In the genomic region with DNA sequence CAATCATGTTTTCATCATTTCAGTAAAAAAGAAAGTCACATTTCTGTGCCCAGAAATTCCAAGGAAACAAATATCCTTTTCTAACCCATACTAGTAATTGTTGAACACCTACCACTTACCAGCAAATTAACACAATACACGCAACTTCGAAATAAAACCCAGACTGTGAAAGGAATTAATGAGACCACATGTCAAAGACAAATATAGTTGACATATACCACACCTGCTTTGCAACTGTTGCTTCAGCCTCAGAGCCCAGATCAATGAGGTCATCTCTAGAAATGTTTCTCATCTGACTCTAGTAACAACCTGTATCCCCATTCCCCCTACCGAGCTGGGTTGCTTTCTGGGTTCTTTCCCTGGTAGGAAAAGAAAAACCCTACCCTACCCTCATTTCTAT, we compare ENCODE assay signal across 1 cellular context.
TF ChIP-seq lines count a peak whose summit lies in the region.

No MANE protein-coding gene starts in this region.

TF ChIP-seq in GM12878, 131 proteins besides CTCF, POLR2A, EP300 and RAD21:
- TF ChIP-seq, protein P1, sequence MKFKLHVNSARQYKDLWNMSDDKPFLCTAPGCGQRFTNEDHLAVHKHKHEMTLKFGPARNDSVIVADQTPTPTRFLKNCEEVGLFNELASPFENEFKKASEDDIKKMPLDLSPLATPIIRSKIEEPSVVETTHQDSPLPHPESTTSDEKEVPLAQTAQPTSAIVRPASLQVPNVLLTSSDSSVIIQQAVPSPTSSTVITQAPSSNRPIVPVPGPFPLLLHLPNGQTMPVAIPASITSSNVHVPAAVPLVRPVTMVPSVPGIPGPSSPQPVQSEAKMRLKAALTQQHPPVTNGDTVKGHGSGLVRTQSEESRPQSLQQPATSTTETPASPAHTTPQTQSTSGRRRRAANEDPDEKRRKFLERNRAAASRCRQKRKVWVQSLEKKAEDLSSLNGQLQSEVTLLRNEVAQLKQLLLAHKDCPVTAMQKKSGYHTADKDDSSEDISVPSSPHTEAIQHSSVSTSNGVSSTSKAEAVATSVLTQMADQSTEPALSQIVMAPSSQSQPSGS (IDR thresholded peaks at IDR 0.05; ENCODE audit: low read length) = 0 out of 2 replicates have a peak, but pooled peaks have one; percentile 24
- TF ChIP-seq ATF7 (IDR thresholded peaks at IDR 0.05; ENCODE audit: low read depth) = peak; percentile 98
- 0 out of 2 replicates have a peak, but pooled peaks have one; percentile 11 for TF ChIP-seq MEF2A (IDR thresholded peaks at IDR 0.05; ENCODE audit: insufficient read depth, low read depth, low read length)
- no peak for TF ChIP-seq SIN3A (IDR thresholded peaks at IDR 0.05; ENCODE audit: low read depth, low read length)
- 0 out of 2 replicates have a peak, but pooled peaks have one; percentile 37 for TF ChIP-seq BCL11A (IDR thresholded peaks at IDR 0.05; ENCODE audit: low read depth, low read length)
- no peak for TF ChIP-seq MXI1 (IDR thresholded peaks at IDR 0.05; ENCODE audit: low read depth, low read length)
- no peak for TF ChIP-seq RB1 (IDR thresholded peaks at IDR 0.05; ENCODE audit: borderline replicate concordance)
- peak; percentile 71 for TF ChIP-seq ZNF24 (IDR thresholded peaks at IDR 0.05)
- TF ChIP-seq GABPA (IDR thresholded peaks at IDR 0.05; ENCODE audit: low read depth) = no peak
- TF ChIP-seq, protein P2, sequence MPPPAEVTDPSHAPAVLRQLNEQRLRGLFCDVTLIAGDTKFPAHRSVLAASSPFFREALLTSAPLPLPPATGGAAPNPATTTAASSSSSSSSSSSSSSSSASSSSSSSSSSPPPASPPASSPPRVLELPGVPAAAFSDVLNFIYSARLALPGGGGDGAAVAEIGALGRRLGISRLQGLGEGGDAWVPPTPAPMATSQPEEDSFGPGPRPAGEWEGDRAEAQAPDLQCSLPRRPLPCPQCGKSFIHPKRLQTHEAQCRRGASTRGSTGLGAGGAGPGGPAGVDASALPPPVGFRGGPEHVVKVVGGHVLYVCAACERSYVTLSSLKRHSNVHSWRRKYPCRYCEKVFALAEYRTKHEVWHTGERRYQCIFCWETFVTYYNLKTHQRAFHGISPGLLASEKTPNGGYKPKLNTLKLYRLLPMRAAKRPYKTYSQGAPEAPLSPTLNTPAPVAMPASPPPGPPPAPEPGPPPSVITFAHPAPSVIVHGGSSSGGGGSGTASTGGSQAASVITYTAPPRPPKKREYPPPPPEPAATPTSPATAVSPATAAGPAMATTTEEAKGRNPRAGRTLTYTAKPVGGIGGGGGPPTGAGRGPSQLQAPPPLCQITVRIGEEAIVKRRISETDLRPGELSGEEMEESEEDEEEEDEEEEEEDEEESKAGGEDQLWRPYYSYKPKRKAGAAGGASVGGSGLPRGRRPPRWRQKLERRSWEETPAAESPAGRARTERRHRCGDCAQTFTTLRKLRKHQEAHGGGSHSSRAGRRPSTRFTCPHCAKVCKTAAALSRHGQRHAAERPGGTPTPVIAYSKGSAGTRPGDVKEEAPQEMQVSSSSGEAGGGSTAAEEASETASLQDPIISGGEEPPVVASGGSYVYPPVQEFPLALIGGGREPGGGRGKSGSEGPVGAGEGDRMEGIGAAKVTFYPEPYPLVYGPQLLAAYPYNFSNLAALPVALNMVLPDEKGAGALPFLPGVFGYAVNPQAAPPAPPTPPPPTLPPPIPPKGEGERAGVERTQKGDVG (CRISPR knock-in tag; IDR thresholded peaks at IDR 0.05) = no peak
- peak; percentile 22; the same call in 1 of the 2 replicates for TF ChIP-seq CREB1 (IDR thresholded peaks at IDR 0.05; ENCODE audit: low read depth)
- no peak for TF ChIP-seq SMAD1 (IDR thresholded peaks at IDR 0.05; ENCODE audit: low read depth, partially characterized antibody)
- TF ChIP-seq RUNX3 (IDR thresholded peaks at IDR 0.05; ENCODE audit: low read length) = peak; percentile 65; the same call in 1 of the 2 replicates
- TF ChIP-seq HDGF (IDR thresholded peaks at IDR 0.05) = no peak
- TF ChIP-seq, protein P3, sequence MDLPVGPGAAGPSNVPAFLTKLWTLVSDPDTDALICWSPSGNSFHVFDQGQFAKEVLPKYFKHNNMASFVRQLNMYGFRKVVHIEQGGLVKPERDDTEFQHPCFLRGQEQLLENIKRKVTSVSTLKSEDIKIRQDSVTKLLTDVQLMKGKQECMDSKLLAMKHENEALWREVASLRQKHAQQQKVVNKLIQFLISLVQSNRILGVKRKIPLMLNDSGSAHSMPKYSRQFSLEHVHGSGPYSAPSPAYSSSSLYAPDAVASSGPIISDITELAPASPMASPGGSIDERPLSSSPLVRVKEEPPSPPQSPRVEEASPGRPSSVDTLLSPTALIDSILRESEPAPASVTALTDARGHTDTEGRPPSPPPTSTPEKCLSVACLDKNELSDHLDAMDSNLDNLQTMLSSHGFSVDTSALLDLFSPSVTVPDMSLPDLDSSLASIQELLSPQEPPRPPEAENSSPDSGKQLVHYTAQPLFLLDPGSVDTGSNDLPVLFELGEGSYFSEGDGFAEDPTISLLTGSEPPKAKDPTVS (IDR thresholded peaks at IDR 0.05; ENCODE audit: low read depth, low read length) = no peak
- peak; percentile 73 for TF ChIP-seq IKZF1 (conservative IDR thresholded peaks at IDR 0.05)
- TF ChIP-seq, protein P4, sequence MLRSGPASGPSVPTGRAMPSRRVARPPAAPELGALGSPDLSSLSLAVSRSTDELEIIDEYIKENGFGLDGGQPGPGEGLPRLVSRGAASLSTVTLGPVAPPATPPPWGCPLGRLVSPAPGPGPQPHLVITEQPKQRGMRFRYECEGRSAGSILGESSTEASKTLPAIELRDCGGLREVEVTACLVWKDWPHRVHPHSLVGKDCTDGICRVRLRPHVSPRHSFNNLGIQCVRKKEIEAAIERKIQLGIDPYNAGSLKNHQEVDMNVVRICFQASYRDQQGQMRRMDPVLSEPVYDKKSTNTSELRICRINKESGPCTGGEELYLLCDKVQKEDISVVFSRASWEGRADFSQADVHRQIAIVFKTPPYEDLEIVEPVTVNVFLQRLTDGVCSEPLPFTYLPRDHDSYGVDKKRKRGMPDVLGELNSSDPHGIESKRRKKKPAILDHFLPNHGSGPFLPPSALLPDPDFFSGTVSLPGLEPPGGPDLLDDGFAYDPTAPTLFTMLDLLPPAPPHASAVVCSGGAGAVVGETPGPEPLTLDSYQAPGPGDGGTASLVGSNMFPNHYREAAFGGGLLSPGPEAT (IDR thresholded peaks at IDR 0.05; ENCODE audit: low read depth) = 0 out of 2 replicates have a peak, but pooled peaks have one; percentile 43
- no peak for TF ChIP-seq SMARCA5 (IDR thresholded peaks at IDR 0.05)
- TF ChIP-seq, protein P5, sequence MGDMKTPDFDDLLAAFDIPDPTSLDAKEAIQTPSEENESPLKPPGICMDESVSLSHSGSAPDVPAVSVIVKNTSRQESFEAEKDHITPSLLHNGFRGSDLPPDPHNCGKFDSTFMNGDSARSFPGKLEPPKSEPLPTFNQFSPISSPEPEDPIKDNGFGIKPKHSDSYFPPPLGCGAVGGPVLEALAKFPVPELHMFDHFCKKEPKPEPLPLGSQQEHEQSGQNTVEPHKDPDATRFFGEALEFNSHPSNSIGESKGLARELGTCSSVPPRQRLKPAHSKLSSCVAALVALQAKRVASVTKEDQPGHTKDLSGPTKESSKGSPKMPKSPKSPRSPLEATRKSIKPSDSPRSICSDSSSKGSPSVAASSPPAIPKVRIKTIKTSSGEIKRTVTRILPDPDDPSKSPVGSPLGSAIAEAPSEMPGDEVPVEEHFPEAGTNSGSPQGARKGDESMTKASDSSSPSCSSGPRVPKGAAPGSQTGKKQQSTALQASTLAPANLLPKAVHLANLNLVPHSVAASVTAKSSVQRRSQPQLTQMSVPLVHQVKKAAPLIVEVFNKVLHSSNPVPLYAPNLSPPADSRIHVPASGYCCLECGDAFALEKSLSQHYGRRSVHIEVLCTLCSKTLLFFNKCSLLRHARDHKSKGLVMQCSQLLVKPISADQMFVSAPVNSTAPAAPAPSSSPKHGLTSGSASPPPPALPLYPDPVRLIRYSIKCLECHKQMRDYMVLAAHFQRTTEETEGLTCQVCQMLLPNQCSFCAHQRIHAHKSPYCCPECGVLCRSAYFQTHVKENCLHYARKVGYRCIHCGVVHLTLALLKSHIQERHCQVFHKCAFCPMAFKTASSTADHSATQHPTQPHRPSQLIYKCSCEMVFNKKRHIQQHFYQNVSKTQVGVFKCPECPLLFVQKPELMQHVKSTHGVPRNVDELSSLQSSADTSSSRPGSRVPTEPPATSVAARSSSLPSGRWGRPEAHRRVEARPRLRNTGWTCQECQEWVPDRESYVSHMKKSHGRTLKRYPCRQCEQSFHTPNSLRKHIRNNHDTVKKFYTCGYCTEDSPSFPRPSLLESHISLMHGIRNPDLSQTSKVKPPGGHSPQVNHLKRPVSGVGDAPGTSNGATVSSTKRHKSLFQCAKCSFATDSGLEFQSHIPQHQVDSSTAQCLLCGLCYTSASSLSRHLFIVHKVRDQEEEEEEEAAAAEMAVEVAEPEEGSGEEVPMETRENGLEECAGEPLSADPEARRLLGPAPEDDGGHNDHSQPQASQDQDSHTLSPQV (IDR thresholded peaks at IDR 0.05) = no peak
- TF ChIP-seq NR2F1 (conservative IDR thresholded peaks at IDR 0.05) = 0 out of 2 replicates have a peak, but pooled peaks have one; percentile 20
- TF ChIP-seq, protein P6, sequence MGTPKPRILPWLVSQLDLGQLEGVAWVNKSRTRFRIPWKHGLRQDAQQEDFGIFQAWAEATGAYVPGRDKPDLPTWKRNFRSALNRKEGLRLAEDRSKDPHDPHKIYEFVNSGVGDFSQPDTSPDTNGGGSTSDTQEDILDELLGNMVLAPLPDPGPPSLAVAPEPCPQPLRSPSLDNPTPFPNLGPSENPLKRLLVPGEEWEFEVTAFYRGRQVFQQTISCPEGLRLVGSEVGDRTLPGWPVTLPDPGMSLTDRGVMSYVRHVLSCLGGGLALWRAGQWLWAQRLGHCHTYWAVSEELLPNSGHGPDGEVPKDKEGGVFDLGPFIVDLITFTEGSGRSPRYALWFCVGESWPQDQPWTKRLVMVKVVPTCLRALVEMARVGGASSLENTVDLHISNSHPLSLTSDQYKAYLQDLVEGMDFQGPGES (IDR thresholded peaks at IDR 0.05) = no peak
- TF ChIP-seq, protein P7, sequence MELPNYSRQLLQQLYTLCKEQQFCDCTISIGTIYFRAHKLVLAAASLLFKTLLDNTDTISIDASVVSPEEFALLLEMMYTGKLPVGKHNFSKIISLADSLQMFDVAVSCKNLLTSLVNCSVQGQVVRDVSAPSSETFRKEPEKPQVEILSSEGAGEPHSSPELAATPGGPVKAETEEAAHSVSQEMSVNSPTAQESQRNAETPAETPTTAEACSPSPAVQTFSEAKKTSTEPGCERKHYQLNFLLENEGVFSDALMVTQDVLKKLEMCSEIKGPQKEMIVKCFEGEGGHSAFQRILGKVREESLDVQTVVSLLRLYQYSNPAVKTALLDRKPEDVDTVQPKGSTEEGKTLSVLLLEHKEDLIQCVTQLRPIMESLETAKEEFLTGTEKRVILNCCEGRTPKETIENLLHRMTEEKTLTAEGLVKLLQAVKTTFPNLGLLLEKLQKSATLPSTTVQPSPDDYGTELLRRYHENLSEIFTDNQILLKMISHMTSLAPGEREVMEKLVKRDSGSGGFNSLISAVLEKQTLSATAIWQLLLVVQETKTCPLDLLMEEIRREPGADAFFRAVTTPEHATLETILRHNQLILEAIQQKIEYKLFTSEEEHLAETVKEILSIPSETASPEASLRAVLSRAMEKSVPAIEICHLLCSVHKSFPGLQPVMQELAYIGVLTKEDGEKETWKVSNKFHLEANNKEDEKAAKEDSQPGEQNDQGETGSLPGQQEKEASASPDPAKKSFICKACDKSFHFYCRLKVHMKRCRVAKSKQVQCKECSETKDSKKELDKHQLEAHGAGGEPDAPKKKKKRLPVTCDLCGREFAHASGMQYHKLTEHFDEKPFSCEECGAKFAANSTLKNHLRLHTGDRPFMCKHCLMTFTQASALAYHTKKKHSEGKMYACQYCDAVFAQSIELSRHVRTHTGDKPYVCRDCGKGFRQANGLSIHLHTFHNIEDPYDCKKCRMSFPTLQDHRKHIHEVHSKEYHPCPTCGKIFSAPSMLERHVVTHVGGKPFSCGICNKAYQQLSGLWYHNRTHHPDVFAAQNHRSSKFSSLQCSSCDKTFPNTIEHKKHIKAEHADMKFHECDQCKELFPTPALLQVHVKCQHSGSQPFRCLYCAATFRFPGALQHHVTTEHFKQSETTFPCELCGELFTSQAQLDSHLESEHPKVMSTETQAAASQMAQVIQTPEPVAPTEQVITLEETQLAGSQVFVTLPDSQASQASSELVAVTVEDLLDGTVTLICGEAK (IDR thresholded peaks at IDR 0.05; ENCODE audit: borderline replicate concordance) = no peak
- no peak for TF ChIP-seq EED (IDR thresholded peaks at IDR 0.05; ENCODE audit: low read depth)
- peak; percentile 78; the same call in 1 of the 2 replicates for TF ChIP-seq DPF2 (IDR thresholded peaks at IDR 0.05)
- no peak for TF ChIP-seq ZNF207 (IDR thresholded peaks at IDR 0.05; ENCODE audit: borderline replicate concordance)
- peak; percentile 82 to 83; a peak in 3 of 4 replicates for TF ChIP-seq IKZF2 (IDR thresholded peaks at IDR 0.05)
- no peak for TF ChIP-seq TAF1 (IDR thresholded peaks at IDR 0.05; ENCODE audit: borderline replicate concordance, low read depth, low read length)
- TF ChIP-seq, protein P8, sequence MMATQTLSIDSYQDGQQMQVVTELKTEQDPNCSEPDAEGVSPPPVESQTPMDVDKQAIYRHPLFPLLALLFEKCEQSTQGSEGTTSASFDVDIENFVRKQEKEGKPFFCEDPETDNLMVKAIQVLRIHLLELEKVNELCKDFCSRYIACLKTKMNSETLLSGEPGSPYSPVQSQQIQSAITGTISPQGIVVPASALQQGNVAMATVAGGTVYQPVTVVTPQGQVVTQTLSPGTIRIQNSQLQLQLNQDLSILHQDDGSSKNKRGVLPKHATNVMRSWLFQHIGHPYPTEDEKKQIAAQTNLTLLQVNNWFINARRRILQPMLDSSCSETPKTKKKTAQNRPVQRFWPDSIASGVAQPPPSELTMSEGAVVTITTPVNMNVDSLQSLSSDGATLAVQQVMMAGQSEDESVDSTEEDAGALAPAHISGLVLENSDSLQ (IDR thresholded peaks at IDR 0.05) = peak; percentile 34; the same call in 1 of the 2 replicates
- TF ChIP-seq MTA2 (IDR thresholded peaks at IDR 0.05; ENCODE audit: low read depth) = peak; percentile 98
- no peak for TF ChIP-seq HDAC6 (IDR thresholded peaks at IDR 0.05; ENCODE audit: unreplicated experiment)
- peak; percentile 29; the same call in 1 of the 2 replicates for TF ChIP-seq RAD51 (IDR thresholded peaks at IDR 0.05)
- no peak for TF ChIP-seq POLR2AphosphoS2 (IDR thresholded peaks at IDR 0.05; ENCODE audit: low read depth, low read length)
- no peak for TF ChIP-seq FOS (IDR thresholded peaks at IDR 0.05; ENCODE audit: borderline replicate concordance, extremely low read depth, insufficient read length)
- no peak for TF ChIP-seq KDM1A (IDR thresholded peaks at IDR 0.05; ENCODE audit: borderline replicate concordance)
